In genomic region chr22:40666151-40666848, GRCh38 we compare ENCODE assay signal across 2 cellular contexts.
TF ChIP-seq lines count a peak whose summit lies in the region.

No MANE protein-coding gene starts in this region.

TF ChIP-seq in liver, 16 proteins besides CTCF, POLR2A, EP300 and RAD21:
- TF ChIP-seq HNF4A (conservative IDR thresholded peaks at IDR 0.05) (no peak), YY1 (IDR thresholded peaks at IDR 0.05) (no peak), FOXA1 (IDR thresholded peaks at IDR 0.05) (no peak)

TF ChIP-seq in HepG2, 621 proteins besides CTCF, POLR2A, EP300 and RAD21:
- TF ChIP-seq EHMT2 (IDR thresholded peaks at IDR 0.05; ENCODE audit: borderline replicate concordance, low read depth, low read length), result no peak
- TF ChIP-seq ASH2L (IDR thresholded peaks at IDR 0.05; ENCODE audit: insufficient read length, low read depth, low read length), result no peak
- TF ChIP-seq SP5 (CRISPR knock-in tag; IDR thresholded peaks at IDR 0.05; ENCODE audit: borderline replicate concordance, low read depth), result no peak
- TF ChIP-seq ZNF543 (CRISPR knock-in tag; IDR thresholded peaks at IDR 0.05), result no peak
TF ChIP-seq in HepG2: peak in this region for 0.
